27 cellular contexts compared by ENCODE assay signal in the genomic region with DNA sequence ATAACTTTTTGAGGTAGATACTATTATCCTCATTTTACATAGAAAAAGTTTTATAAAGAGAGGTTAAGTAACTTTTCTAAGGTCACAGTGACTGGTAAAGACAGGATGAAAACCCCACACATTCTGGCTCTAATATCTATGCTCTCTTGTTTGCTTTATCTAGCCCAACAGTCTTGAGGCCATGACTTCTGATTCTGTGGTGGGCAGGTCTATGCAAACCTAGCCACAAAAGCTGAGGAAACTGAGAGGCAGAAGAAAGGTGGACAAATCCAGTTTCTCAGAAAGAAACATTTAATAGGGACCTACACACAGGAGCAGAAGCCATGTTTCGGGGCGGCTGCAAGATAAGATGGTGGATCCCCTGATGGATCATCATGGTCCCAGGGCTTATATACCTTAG. TPM values are rescaled to one million over a fixed set of nuclear protein-coding genes. Genes with fewer than 3 reads are reported as not detected.
DNase-seq lines count a peak whose midpoint lies in the region; ATAC-seq and TF ChIP-seq lines count a peak whose summit lies in the region.
"Had no signal": no experiment of that assay in that cellular context is flagged by ENCODE, and none has a peak within 500 bp of the region (broad histone marks: within the 10 kb centered on the region; RNA-seq: fewer than 3 reads in every experiment).

No MANE protein-coding gene starts in this region.

- H3K27ac ChIP-seq in KMS-11 (peak overlapping the region; percentile 23; the same call in 1 of the 2 replicates), ovary (no peak overlapping the region)
- no peak overlapping the region for H3K27ac ChIP-seq in naive thymus-derived CD4-positive, alpha-beta T cell (ENCODE audit: low read depth, low read length)
- H3K27ac ChIP-seq: 22Rv1, BLaER1, GM23248 had no signal

- peaks cover 12% of the 10 kb centered on the region for H3K4me1 Mint-ChIP-seq in T-helper 2 cell treated with Interferon-gamma antibody and Interleukin-4, amounts not matched to agents 5 μg/mL and 100 μg/mL, for 36 hours (ENCODE audit: low read depth)
- peaks cover 8% of the 10 kb centered on the region for H3K4me1 Mint-ChIP-seq in activated T-helper 17 cell treated with anti-CD3 and anti-CD28 coated beads, Interleukin-2, amount 50 U/mL, for 72 hours
- H3K4me1 Mint-ChIP-seq in naive thymus-derived CD4-positive, alpha-beta T cell = peaks cover 0 to 18% (median 0%) of the 10 kb centered on the region in 7 donors
- H3K4me1 Mint-ChIP-seq: H9 had no signal

- peaks cover 54% of the 10 kb centered on the region for H3K36me3 Mint-ChIP-seq in T-helper 2 cell treated with Interferon-gamma antibody and Interleukin-4, amounts not matched to agents 5 μg/mL and 100 μg/mL, for 36 hours (ENCODE audit: low read depth)
- peaks cover 69% of the 10 kb centered on the region for H3K36me3 Mint-ChIP-seq in activated T-helper 17 cell treated with anti-CD3 and anti-CD28 coated beads, Interleukin-2, amount 50 U/mL, for 72 hours (ENCODE audit: low read depth)
- H3K36me3 Mint-ChIP-seq in naive thymus-derived CD4-positive, alpha-beta T cell = peaks cover 14 to 44% (median 36%) of the 10 kb centered on the region in 5 donors

- no peak for TF ChIP-seq POLR2A in ovary (IDR thresholded peaks at IDR 0.05)

- TF ChIP-seq CTCF in KMS-11 (conservative IDR thresholded peaks at IDR 0.05; ENCODE audit: low read depth, low read length) (no peak), ovary (IDR thresholded peaks at IDR 0.05) (no peak)

- CTCF ChIA-PET in naive thymus-derived CD4-positive, alpha-beta T cell (lab: Charles Lee) = no interaction called here

- H3K36me3 ChIP-seq in KMS-11 (ENCODE audit: insufficient read depth) (peaks cover 4% of the 10 kb centered on the region; the same call in 1 of the 2 replicates), ovary (no peaks in the 10 kb centered on the region)
- H3K36me3 ChIP-seq in naive thymus-derived CD4-positive, alpha-beta T cell (ENCODE audit: control insufficient read depth in 2 of 3, insufficient read depth in 3 of 3, low read length in 3 of 3) = peaks cover 9 to 74% (median 21%) of the 10 kb centered on the region in 3 experiments

- no peaks in the 10 kb centered on the region; the same call in 1 of the 2 replicates for H4K20me1 ChIP-seq in KMS-11 (ENCODE audit: insufficient read depth)
- H4K20me1 ChIP-seq: BLaER1 had no signal

- H3K4me3 ChIP-seq in KMS-11 (IDR thresholded peaks at IDR 0.05; ENCODE audit: insufficient read depth, low read depth, low read length) = no peak overlapping the region
- no peak overlapping the region for H3K4me3 ChIP-seq in naive thymus-derived CD4-positive, alpha-beta T cell (ENCODE audit: low read length)
- H3K4me3 ChIP-seq in ovary = no peak overlapping the region
- H3K4me3 ChIP-seq: BLaER1, GM23248 had no signal

- H3K27ac Mint-ChIP-seq in T-helper 2 cell treated with Interferon-gamma antibody and Interleukin-4, amounts not matched to agents 5 μg/mL and 100 μg/mL, for 36 hours = peak overlapping the region; percentile 2
- H3K27ac Mint-ChIP-seq in activated T-helper 17 cell treated with anti-CD3 and anti-CD28 coated beads, Interleukin-2, amount 50 U/mL, for 72 hours = peak overlapping the region; percentile 61
- H3K27ac Mint-ChIP-seq in naive thymus-derived CD4-positive, alpha-beta T cell = peak overlapping the region in 7 of 9 donors; percentile 11 to 52 (median 39)
- H3K27ac Mint-ChIP-seq: H9, HFFc6 had no signal

- H3K27me3 Mint-ChIP-seq in T-helper 2 cell treated with Interferon-gamma antibody and Interleukin-4, amounts not matched to agents 5 μg/mL and 100 μg/mL, for 36 hours (ENCODE audit: low read depth) = no peaks in the 10 kb centered on the region
- no peaks in the 10 kb centered on the region for H3K27me3 Mint-ChIP-seq in activated T-helper 17 cell treated with anti-CD3 and anti-CD28 coated beads, Interleukin-2, amount 50 U/mL, for 72 hours
- no peaks in the 10 kb centered on the region for H3K27me3 Mint-ChIP-seq in naive thymus-derived CD4-positive, alpha-beta T cell
- H3K27me3 Mint-ChIP-seq: CD8-positive, alpha-beta memory T cell had no signal

- H3K4me2 ChIP-seq in KMS-11 = peak overlapping the region; percentile 64; the same call in 1 of the 2 replicates

- H3K4me3 Mint-ChIP-seq in T-helper 2 cell treated with Interferon-gamma antibody and Interleukin-4, amounts not matched to agents 5 μg/mL and 100 μg/mL, for 36 hours = no peak overlapping the region
- no peak overlapping the region for H3K4me3 Mint-ChIP-seq in activated T-helper 17 cell treated with anti-CD3 and anti-CD28 coated beads, Interleukin-2, amount 50 U/mL, for 72 hours
- H3K4me3 Mint-ChIP-seq in naive thymus-derived CD4-positive, alpha-beta T cell = no peak overlapping the region
- H3K4me3 Mint-ChIP-seq: CD8-positive, alpha-beta memory T cell; H9; HFFc6 had no signal

- intact Hi-C loops in naive thymus-derived CD4-positive, alpha-beta T cell (cut with micrococcal nuclease) = no loop called here
- intact Hi-C loops in ovary (cut with DNase I) = no loop called here

- H3K4me1 ChIP-seq in KMS-11 (ENCODE audit: low read depth, poor library complexity, severe bottlenecking) (peaks cover 37% of the 10 kb centered on the region), ovary (ENCODE audit: insufficient read depth) (no peaks in the 10 kb centered on the region)
- no peaks in the 10 kb centered on the region for H3K4me1 ChIP-seq in naive thymus-derived CD4-positive, alpha-beta T cell (ENCODE audit: control insufficient read depth in 2 of 2, insufficient read depth in 2 of 2, low read length in 2 of 2)

- DNase-seq in T-helper 2 cell treated with Interferon-gamma antibody and Interleukin-4, amounts not matched to agents 5 μg/mL and 100 μg/mL, for 36 hours (ENCODE audit: low spot score) = no peak
- DNase-seq in T-helper 2 cell (no peak), putamen (ENCODE audit: low spot score) (no peak), ovary (no peak)
- no peak for DNase-seq in naive thymus-derived CD4-positive, alpha-beta T cell
- no peak for DNase-seq in activated naive CD4-positive, alpha-beta T cell treated with Interleukin-2 at 50 U/mL for 16 hours
- DNase-seq: ACHN; Calu3; CD8-positive, alpha-beta memory T cell; DMS153; GM23248; H9; HFFc6; NCI-H1092; NCI-H1436; NCI-H187 treated with DMSO at 0.1 percent for 48 hours; NCI-H2107; NCI-H446 treated with DMSO at 0.1 percent for 48 hours; NCI-H526 treated with DMSO at 0.1 percent for 48 hours; PC-3; RPMI8226; SHP77 treated with DMSO at 0.1 percent for 48 hours had no signal

- no peak overlapping the region for H3K9ac ChIP-seq in KMS-11
- H3K9ac ChIP-seq: BLaER1, GM23248 had no signal

- no peaks in the 10 kb centered on the region for H3K27me3 ChIP-seq in KMS-11 (ENCODE audit: insufficient read depth, low read depth)
- H3K27me3 ChIP-seq in naive thymus-derived CD4-positive, alpha-beta T cell (ENCODE audit: control insufficient read depth in 2 of 2, insufficient read depth in 2 of 2, low read length in 2 of 2) = no peaks in the 10 kb centered on the region
- no peaks in the 10 kb centered on the region for H3K27me3 ChIP-seq in ovary
- H3K27me3 ChIP-seq: BLaER1 had no signal

- TF ChIP-seq EP300 in ovary (IDR thresholded peaks at IDR 0.05) = no peak

- WGBS in ovary, 3 donors = 97 to 98% (median 98%) methylated on average over 2 of the region's 2 CpGs

- no peaks in the 10 kb centered on the region for H3K9me3 ChIP-seq in naive thymus-derived CD4-positive, alpha-beta T cell (ENCODE audit: control insufficient read depth in 2 of 3, low read length in 3 of 3)
- no peaks in the 10 kb centered on the region for H3K9me3 ChIP-seq in ovary
- H3K9me3 ChIP-seq: BLaER1 had no signal

- POLR2A ChIA-PET in naive thymus-derived CD4-positive, alpha-beta T cell (lab: Charles Lee) = interaction anchor here (1.0 kb wide), 1 partner anchor 43 kb away, joined by 3 read pairs; a partner anchor contains a TSS

- ATAC-seq in activated T-helper 17 cell treated with anti-CD3 and anti-CD28 coated beads, Interleukin-2, amount 50 U/mL, for 72 hours (replicated peaks) = no peak
- no peak for ATAC-seq in naive thymus-derived CD4-positive, alpha-beta T cell
- ATAC-seq: HepG2, PC-3 had no signal

- no peaks in the 10 kb centered on the region for H3K9me3 Mint-ChIP-seq in T-helper 2 cell treated with Interferon-gamma antibody and Interleukin-4, amounts not matched to agents 5 μg/mL and 100 μg/mL, for 36 hours
- no peaks in the 10 kb centered on the region for H3K9me3 Mint-ChIP-seq in activated T-helper 17 cell treated with anti-CD3 and anti-CD28 coated beads, Interleukin-2, amount 50 U/mL, for 72 hours
- peaks cover 0 to 9% (median 0%) of the 10 kb centered on the region in 11 donors for H3K9me3 Mint-ChIP-seq in naive thymus-derived CD4-positive, alpha-beta T cell
- H3K9me3 Mint-ChIP-seq: CD8-positive, alpha-beta memory T cell; H9; HFFc6 had no signal

- no peak overlapping the region for H2AFZ ChIP-seq in KMS-11 (ENCODE audit: low read depth)
- H2AFZ ChIP-seq: GM23248 had no signal

- no peaks in the 10 kb centered on the region for H3K79me2 ChIP-seq in KMS-11 (ENCODE audit: insufficient read depth, low read depth)

RNA-seq across cellular contexts. Expression of a gene that starts 21.9 kb away (rescaled TPM):
- 100 to 1,000 TPM; 344 to 822 TPM for total RNA-seq in activated T-helper 17 cell treated with anti-CD3 and anti-CD28 coated beads, Interleukin-2, amount 50 U/mL, for 72 hours
- 100 to 1,000 TPM; 127 to 276 (median 137) TPM for total RNA-seq in naive thymus-derived CD4-positive, alpha-beta T cell
- polyA plus RNA-seq in naive thymus-derived CD4-positive, alpha-beta T cell = 100 to 1,000 TPM; 103 to 116 TPM
- 100 to 1,000 TPM; 146 to 289 (median 192) TPM for total RNA-seq in ovary
- polyA plus RNA-seq in ovary = 100 to 1,000 TPM; 153 to 343 TPM

RNA-seq across cellular contexts. Expression of a gene that starts 22.4 kb away (rescaled TPM):
- total RNA-seq in activated T-helper 17 cell treated with anti-CD3 and anti-CD28 coated beads, Interleukin-2, amount 50 U/mL, for 72 hours = 100 to 1,000 TPM; 151 to 313 TPM
- 100 to 1,000 TPM in 1 of 5 experiments, 10 to 100 TPM in 4; 46.3 to 127 (median 52.2) TPM for total RNA-seq in naive thymus-derived CD4-positive, alpha-beta T cell
- polyA plus RNA-seq in naive thymus-derived CD4-positive, alpha-beta T cell = 100 to 1,000 TPM; 134 to 137 TPM
- 100 to 1,000 TPM in 1 of 7 donors, 10 to 100 TPM in 6; 57.8 to 110 (median 69.5) TPM for total RNA-seq in ovary
- 100 to 1,000 TPM in 1 of 2 donors, 10 to 100 TPM in 1; 67.2 to 128 TPM for polyA plus RNA-seq in ovary

RNA-seq across cellular contexts. Expression of a gene that starts 24.4 kb away (rescaled TPM):
- total RNA-seq in activated T-helper 17 cell treated with anti-CD3 and anti-CD28 coated beads, Interleukin-2, amount 50 U/mL, for 72 hours = 10 to 100 TPM; 15.8 to 20.1 TPM
- 10 to 100 TPM; 22.9 to 57.2 (median 30.5) TPM for total RNA-seq in naive thymus-derived CD4-positive, alpha-beta T cell
- 10 to 100 TPM; 31.9 to 54.9 TPM for polyA plus RNA-seq in naive thymus-derived CD4-positive, alpha-beta T cell
- 10 to 100 TPM; 16.4 to 23.1 (median 18.4) TPM for total RNA-seq in ovary
- 10 to 100 TPM; 12.8 to 16.0 TPM for polyA plus RNA-seq in ovary

RNA-seq across cellular contexts. Expression of a gene that starts 38.1 kb away (rescaled TPM):
- 10 to 100 TPM; 13.4 to 20.1 TPM for total RNA-seq in activated T-helper 17 cell treated with anti-CD3 and anti-CD28 coated beads, Interleukin-2, amount 50 U/mL, for 72 hours
- 10 to 100 TPM; 16.1 to 22.5 (median 17.9) TPM for total RNA-seq in naive thymus-derived CD4-positive, alpha-beta T cell
- 10 to 100 TPM; 18.6 to 39.6 TPM for polyA plus RNA-seq in naive thymus-derived CD4-positive, alpha-beta T cell
- 10 to 100 TPM; 18.7 to 36.2 (median 25.5) TPM for total RNA-seq in ovary
- 10 to 100 TPM; 19.4 to 25.8 TPM for polyA plus RNA-seq in ovary

RNA-seq across cellular contexts. Expression of a gene that starts 42.9 kb away (rescaled TPM):
- total RNA-seq in activated T-helper 17 cell treated with anti-CD3 and anti-CD28 coated beads, Interleukin-2, amount 50 U/mL, for 72 hours = 100 to 1,000 TPM; 273 to 277 TPM
- total RNA-seq in naive thymus-derived CD4-positive, alpha-beta T cell = 100 to 1,000 TPM; 330 to 737 (median 528) TPM
- polyA plus RNA-seq in naive thymus-derived CD4-positive, alpha-beta T cell = 100 to 1,000 TPM; 130 to 145 TPM
- 100 to 1,000 TPM; 190 to 336 (median 245) TPM for total RNA-seq in ovary
- 100 to 1,000 TPM; 189 to 245 TPM for polyA plus RNA-seq in ovary

Comparison
In these comparisons a context has a peak if more than half of its experiments do, and no peak if none do; other contexts are left out.
1. H3K27ac Mint-ChIP-seq: peak in every context shown above with its lines; median percentile 61 in activated T-helper 17 cell treated with anti-CD3 and anti-CD28 coated beads, Interleukin-2, amount 50 U/mL, for 72 hours; 39 in naive thymus-derived CD4-positive, alpha-beta T cell; 2 in T-helper 2 cell treated with Interferon-gamma antibody and Interleukin-4, amounts not matched to agents 5 μg/mL and 100 μg/mL, for 36 hours.